1 cellular context compared by ENCODE assay signal in genomic region chr20:8132632-8133587, GRCh38.
A peak's percentile ranks its signal among the peaks of the same experiment; 100 is the strongest.
TF ChIP-seq lines count a peak whose summit lies in the region.

No MANE protein-coding gene starts in this region.

TF ChIP-seq in HepG2, 621 proteins besides CTCF, POLR2A, EP300 and RAD21 (continued from another document and continues in another):
- TF ChIP-seq IRF9 (CRISPR knock-in tag; IDR thresholded peaks at IDR 0.05; ENCODE audit: borderline replicate concordance) (0 out of 2 replicates have a peak, but pooled peaks have one; percentile 28), E2F5 (CRISPR knock-in tag; conservative IDR thresholded peaks at IDR 0.05) (0 out of 2 replicates have a peak, but pooled peaks have one; percentile 24), ZNF709 (CRISPR knock-in tag; IDR thresholded peaks at IDR 0.05) (no peak), HOXA5 (CRISPR knock-in tag; IDR thresholded peaks at IDR 0.05) (0 out of 2 replicates have a peak, but pooled peaks have one; percentile 41), NFKBIZ (CRISPR knock-in tag; IDR thresholded peaks at IDR 0.05) (0 out of 2 replicates have a peak, but pooled peaks have one; percentile 20), ZNF124 (CRISPR knock-in tag; IDR thresholded peaks at IDR 0.05) (no peak), KMT2A (CRISPR knock-in tag; IDR thresholded peaks at IDR 0.05) (no peak; the same call in none of the 2 replicates), ZNF331 (CRISPR knock-in tag; IDR thresholded peaks at IDR 0.05) (no peak), MTA1 (CRISPR knock-in tag; IDR thresholded peaks at IDR 0.05; ENCODE audit: borderline replicate concordance) (peak; percentile 13; the same call in 1 of the 2 replicates), ZNF782 (CRISPR knock-in tag; IDR thresholded peaks at IDR 0.05; ENCODE audit: borderline replicate concordance) (peak; percentile 46; the same call in 1 of the 2 replicates), POLR2G (IDR thresholded peaks at IDR 0.05; ENCODE audit: low read depth, low read length) (no peak), ZNF432 (CRISPR knock-in tag; IDR thresholded peaks at IDR 0.05; ENCODE audit: borderline replicate concordance) (no peak), ZFP41 (CRISPR knock-in tag; IDR thresholded peaks at IDR 0.05; ENCODE audit: borderline replicate concordance) (0 out of 2 replicates have a peak, but pooled peaks have one; percentile 48), GABPB1 (CRISPR knock-in tag; IDR thresholded peaks at IDR 0.05) (0 out of 2 replicates have a peak, but pooled peaks have one; percentile 13), ZNF468 (CRISPR knock-in tag; IDR thresholded peaks at IDR 0.05) (no peak), FOSL2 (CRISPR knock-in tag; IDR thresholded peaks at IDR 0.05) (no peak), GRHL1 (CRISPR knock-in tag; conservative IDR thresholded peaks at IDR 0.05) (no peak), YEATS4 (CRISPR knock-in tag; IDR thresholded peaks at IDR 0.05; ENCODE audit: borderline replicate concordance) (0 out of 2 replicates have a peak, but pooled peaks have one; percentile 5), PRPF4 (IDR thresholded peaks at IDR 0.05; ENCODE audit: low read depth, low read length, poor library complexity, severe bottlenecking) (no peak), HNRNPLL (IDR thresholded peaks at IDR 0.05; ENCODE audit: low read depth, low read length, poor library complexity, severe bottlenecking) (peak; percentile 15), REL (CRISPR knock-in tag; conservative IDR thresholded peaks at IDR 0.05) (no peak), BCLAF1 (IDR thresholded peaks at IDR 0.05) (no peak), HMGXB4 (CRISPR knock-in tag; IDR thresholded peaks at IDR 0.05; ENCODE audit: borderline replicate concordance in 1 of 2, low read depth in 1 of 2) (peak; percentile 35 to 40; a peak in 3 of 4 replicates), ZNF264 (CRISPR knock-in tag; IDR thresholded peaks at IDR 0.05) (no peak), ZNF607 (CRISPR knock-in tag; IDR thresholded peaks at IDR 0.05; ENCODE audit: borderline replicate concordance) (peak; percentile 80), KMT2B (CRISPR knock-in tag; IDR thresholded peaks at IDR 0.05) (no peak), ZNF20 (CRISPR knock-in tag; IDR thresholded peaks at IDR 0.05) (no peak), NFE2L1 (CRISPR knock-in tag; IDR thresholded peaks at IDR 0.05; ENCODE audit: borderline replicate concordance) (no peak; the same call in 1 of the 2 replicates), SIN3A (IDR thresholded peaks at IDR 0.05; ENCODE audit: borderline replicate concordance, low read depth, low read length) (peak; percentile 53; the same call in 1 of the 2 replicates), SNRNP70 (IDR thresholded peaks at IDR 0.05; ENCODE audit: low read depth, low read length) (no peak), YY1 (IDR thresholded peaks at IDR 0.05; ENCODE audit: insufficient read depth, insufficient replicate concordance, low read depth, low read length) (peak; percentile 9), ZNF567 (CRISPR knock-in tag; IDR thresholded peaks at IDR 0.05; ENCODE audit: borderline replicate concordance) (peak; percentile 13; the same call in 1 of the 2 replicates), ZNF570 (CRISPR knock-in tag; IDR thresholded peaks at IDR 0.05; ENCODE audit: borderline replicate concordance) (0 out of 2 replicates have a peak, but pooled peaks have one; percentile 49), HOMEZ (CRISPR knock-in tag; IDR thresholded peaks at IDR 0.05; ENCODE audit: low read depth) (0 out of 2 replicates have a peak, but pooled peaks have one; percentile 9), PAXIP1 (CRISPR knock-in tag; conservative IDR thresholded peaks at IDR 0.05) (no peak), RNF219 (CRISPR knock-in tag; IDR thresholded peaks at IDR 0.05) (no peak), ZBTB37 (CRISPR knock-in tag; IDR thresholded peaks at IDR 0.05) (no peak), STAG1 (CRISPR knock-in tag; IDR thresholded peaks at IDR 0.05) (0 out of 2 replicates have a peak, but pooled peaks have one; percentile 4), NRL (CRISPR knock-in tag; IDR thresholded peaks at IDR 0.05; ENCODE audit: borderline replicate concordance) (peak; percentile 40; the same call in 1 of the 2 replicates), ZFP1 (CRISPR knock-in tag; IDR thresholded peaks at IDR 0.05) (no peak)
